ENCODE assay signal across 17 cellular contexts in the genomic region with DNA sequence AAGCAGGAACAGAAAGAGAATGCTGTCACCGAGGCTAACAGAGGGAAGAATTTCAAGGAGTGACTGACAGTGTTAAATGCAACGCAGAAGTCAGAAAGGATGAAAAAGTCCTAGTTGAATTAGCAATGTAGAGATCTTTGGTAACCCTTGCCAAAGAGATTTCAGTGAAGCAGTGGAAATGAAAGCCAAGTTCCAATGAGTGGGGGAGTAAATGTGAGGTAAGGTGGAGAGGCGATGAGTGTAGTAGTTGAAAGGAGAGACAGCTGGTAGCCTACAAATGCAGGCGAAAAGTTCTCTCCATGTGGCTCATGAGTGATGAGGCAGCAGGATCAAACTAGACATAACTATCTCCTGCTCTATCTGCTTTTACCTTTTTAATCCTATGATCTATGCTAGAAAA.
A peak's percentile ranks its signal among the peaks of the same experiment; 100 is the strongest.
DNase-seq lines count a peak whose midpoint lies in the region; ATAC-seq and TF ChIP-seq lines count a peak whose summit lies in the region.
"Had no signal": no experiment of that assay in that cellular context is flagged by ENCODE, and none has a peak within 500 bp of the region (broad histone marks: within the 10 kb centered on the region; RNA-seq: fewer than 3 reads in every experiment).

No MANE protein-coding gene starts in this region.

- TF ChIP-seq POLR2A in heart left ventricle (IDR thresholded peaks at IDR 0.05), result no peak
- no peak for TF ChIP-seq POLR2A in gastrocnemius medialis (IDR thresholded peaks at IDR 0.05)
- no peak for TF ChIP-seq POLR2A in Peyer's patch (IDR thresholded peaks at IDR 0.05)

- H3K9me3 ChIP-seq in adipocyte (ENCODE audit: control insufficient read depth, low read length), result no peaks in the 10 kb centered on the region
- H3K9me3 ChIP-seq in heart left ventricle, result no peaks in the 10 kb centered on the region
- H3K9me3 ChIP-seq in gastrocnemius medialis, result no peaks in the 10 kb centered on the region
- no peaks in the 10 kb centered on the region for H3K9me3 ChIP-seq in Peyer's patch

- H3K27me3 ChIP-seq in adipocyte (replicated peaks; ENCODE audit: control insufficient read depth, insufficient read depth, low read length) (no peaks in the 10 kb centered on the region), heart left ventricle (no peaks in the 10 kb centered on the region), gastrocnemius medialis (peaks cover 0 to 2% (median 0%) of the 10 kb centered on the region in 3 donors), Peyer's patch (no peaks in the 10 kb centered on the region)

- H3K4me1 ChIP-seq in adipocyte (ENCODE audit: control insufficient read depth, insufficient read depth, low read length) (peaks cover 99% of the 10 kb centered on the region), heart left ventricle (peaks cover 13 to 100% (median 95%) of the 10 kb centered on the region in 12 donors), gastrocnemius medialis (peaks cover 0 to 16% of the 10 kb centered on the region in 2 donors), Peyer's patch (no peaks in the 10 kb centered on the region)

- in situ Hi-C loops in gastrocnemius medialis (cut with MboI; ENCODE audit: low sequenced_read_pairs in 4 of 4), result no loop called here

- peaks cover 29% of the 10 kb centered on the region for H3K36me3 ChIP-seq in adipocyte (ENCODE audit: control insufficient read depth, insufficient read depth, low read length, severe bottlenecking)
- H3K36me3 ChIP-seq in heart left ventricle, result no peaks in the 10 kb centered on the region
- no peaks in the 10 kb centered on the region for H3K36me3 ChIP-seq in gastrocnemius medialis
- no peaks in the 10 kb centered on the region for H3K36me3 ChIP-seq in Peyer's patch

- peak overlapping the region; percentile 35 for H3K4me3 ChIP-seq in adipocyte (ENCODE audit: low read length)
- no peak overlapping the region for H3K4me3 ChIP-seq in heart left ventricle
- H3K4me3 ChIP-seq in gastrocnemius medialis, result no peak overlapping the region
- no peak overlapping the region for H3K4me3 ChIP-seq in Peyer's patch

- intact Hi-C loops in heart left ventricle (cut with DNase I) (loop anchor here in 2 of 10 donors (5.0 kb wide), 2 partner anchors 33 to 38 kb away; no protein-coding TSS in a partner anchor), gastrocnemius medialis (cut with DNase I; ENCODE audit: low total_unique reads) (no loop called here)

- WGBS in heart left ventricle, 4 donors, result 39 to 55% (median 47%) methylated on average over 4 of the region's 4 CpGs

- H3K27ac ChIP-seq in heart left ventricle (peak overlapping the region in 11 of 12 donors; percentile 24 to 66 (median 51)), gastrocnemius medialis (no peak overlapping the region), Peyer's patch (no peak overlapping the region)
- H3K27ac ChIP-seq: HL-60 had no signal

- DNase-seq in DMS 273 (lab: John Stamatoyannopoulos, UW; ENCODE audit: unreplicated experiment), result peak; percentile 74
- no peak for DNase-seq in adipocyte (ENCODE audit: low read depth)
- DNase-seq in heart left ventricle, result no peak
- no peak for DNase-seq in gastrocnemius medialis
- DNase-seq in NCI-H146 (lab: John Stamatoyannopoulos, UW), result no peak
- DNase-seq in Peyer's patch, result no peak
- DNase-seq in stimulated activated naive CD4-positive, alpha-beta T cell (lab: John Stamatoyannopoulos, UW), result no peak
- DNase-seq: activated CD4-positive, alpha-beta memory T cell treated with anti-CD3 and anti-CD28 coated beads, Interleukin-2, amount 10 ng/mL, durations not matched to agents 7 days and 5 days; activated T-cell treated with anti-CD3 and anti-CD28 coated beads, Interleukin-2, amount 50 U/mL, for 4 hours; immature natural killer cell; MV-4-11; natural killer cell; NCI-H2029; NCI-H510A treated with DMSO at 0.1 percent for 48 hours; stimulated activated CD4-positive, alpha-beta T cell treated with anti-CD3 and anti-CD28 coated beads, Interleukin-12 subunit alpha, Interleukin-12 subunit beta, amount 100 ng/mL, for 4 hours had no signal

- ATAC-seq in heart left ventricle (peak; percentile 39 to 85 (median 78)), gastrocnemius medialis (peak; percentile 14 to 23), HG02840 (IDR thresholded peaks at IDR 0.05; ENCODE audit: low FRiP score, unreplicated experiment) (no peak)
- ATAC-seq: activated T-cell treated with anti-CD3 and anti-CD28 coated beads, Interleukin-2, amount 50 U/mL, for 4 hours; natural killer cell had no signal

- peak overlapping the region; percentile 69 for H3K9ac ChIP-seq in adipocyte (ENCODE audit: low read length)

- no peak for TF ChIP-seq CTCF in heart left ventricle (IDR thresholded peaks at IDR 0.05)
- TF ChIP-seq CTCF in gastrocnemius medialis (IDR thresholded peaks at IDR 0.05 in 4 of 5, conservative IDR thresholded peaks at IDR 0.05 in 1 of 5), result no peak
- no peak for TF ChIP-seq CTCF in Peyer's patch (IDR thresholded peaks at IDR 0.05)

Comparison
In these comparisons a context has a peak if more than half of its experiments do, and no peak if none do; other contexts are left out.
1. H3K27ac ChIP-seq: peak in heart left ventricle (11 of 12); none in gastrocnemius medialis (0 of 4) and Peyer's patch (0 of 4).